Comparison of ENCODE assay signal across 24 cellular contexts in genomic region chr7:83486536-83486935, GRCh38.
"Had no signal": no experiment of that assay in that cellular context is flagged by ENCODE, and none has a peak within 500 bp of the region (broad histone marks: within the 10 kb centered on the region; RNA-seq: fewer than 3 reads in every experiment).

No MANE protein-coding gene starts in this region.

- H3K27me3 ChIP-seq: body of pancreas, stomach, suprapubic skin, tibial nerve had no signal

- FAIRE-seq: endometrium, frontal cortex, islet of Langerhans had no signal

- H3K4me3 ChIP-seq: body of pancreas, smooth muscle cell, stomach, suprapubic skin, tibial nerve had no signal

- DNase-seq: activated CD4-positive, alpha-beta T cell treated with anti-CD3 and anti-CD28 coated beads for 1 hour; activated CD4-positive, alpha-beta T cell treated with anti-CD3 and anti-CD28 coated beads, Interleukin-2, amount 50 U/mL, for 1 hour; activated gamma-delta T cell treated with Interleukin-2 at 50 U/mL for 16 hours; activated T-cell treated with anti-CD3 and anti-CD28 coated beads, Interleukin-2, amount 50 U/mL, for 1 hour; anterior cingulate cortex; body of pancreas; caudate nucleus; effector CD4-positive, alpha-beta T cell; glutamatergic neuron; hippocampal formation; left colon; mesenchymal stem cell; naive B cell; nucleus accumbens; stimulated activated CD4-positive, alpha-beta T cell treated with anti-CD3 and anti-CD28 coated beads, Interleukin-15, amount 100 ng/mL, for 24 hours; stomach had no signal

- ATAC-seq: body of pancreas; left colon; sciatic nerve; stimulated activated memory B cell treated with anti-CD40 and anti-IgM and Interleukin-4, amounts not matched to agents 10 μg/mL and 1 μg/mL and 100 μg/mL, for 72 hours had no signal

- H3K36me3 ChIP-seq: stomach, suprapubic skin, tibial nerve had no signal
